Comparison of ENCODE assay signal across 22 cellular contexts in genomic region chr13:105471683-105472082, GRCh38. TPM values are rescaled to one million over a fixed set of nuclear protein-coding genes. Genes with fewer than 3 reads are reported as not detected.
DNase-seq lines count a peak whose midpoint lies in the region; TF ChIP-seq lines count a peak whose summit lies in the region.
"Had no signal": no experiment of that assay in that cellular context is flagged by ENCODE, and none has a peak within 500 bp of the region (broad histone marks: within the 10 kb centered on the region; RNA-seq: fewer than 3 reads in every experiment).

No MANE protein-coding gene starts in this region.

- H3F3A ChIP-seq in neural progenitor cell (ENCODE audit: low read depth): no peaks in the 10 kb centered on the region

- POLR2A ChIA-PET in RWPE1 (lab: Yijun Ruan, JAX; ENCODE audit: low non-redundant PET) (no interaction called here), HEK293T (lab: Yijun Ruan, JAX) (no interaction called here)

- no peaks in the 10 kb centered on the region for H3K36me3 Mint-ChIP-seq in neural progenitor cell
- H3K36me3 Mint-ChIP-seq: CD14-positive monocyte had no signal

- DNase-seq in AG10803 (ENCODE audit: low read depth) (peak; percentile 15), amniotic epithelial cell (ENCODE audit: low read depth) (peak; percentile 89), fibroblast of mammary gland (ENCODE audit: low read depth) (peak; percentile 2), neural progenitor cell (ENCODE audit: low spot score) (no peak), RWPE1 (ENCODE audit: low spot score) (no peak), HEK293T (ENCODE audit: extremely low spot score) (no peak), glomerular visceral epithelial cell (ENCODE audit: extremely low spot score) (no peak)
- DNase-seq in activated effector memory CD4-positive, alpha-beta T cell treated with anti-CD3 and anti-CD28 coated beads, Interleukin-2, amount 50 U/mL, for 16 hours: no peak
- DNase-seq: AML-193, COR-L47, GF-D8, HFFc6, KBM-7, NCI-H1436, NCI-H2029, NCI-H2171 treated with DMSO at 0.1 percent for 48 hours, NCI-H510A, NCI-H82 had no signal

- no peak overlapping the region for H3K4me3 Mint-ChIP-seq in neural progenitor cell
- H3K4me3 Mint-ChIP-seq: CD14-positive monocyte, HFFc6 had no signal

- H3K4me3 ChIP-seq in AG10803 (ENCODE audit: low read length) (no peak overlapping the region), fibroblast of mammary gland (ENCODE audit: control insufficient read depth, low read depth, low read length) (no peak overlapping the region), neural progenitor cell (no peak overlapping the region)

- no peaks in the 10 kb centered on the region for H3K9me3 ChIP-seq in neural progenitor cell (ENCODE audit: low read depth)

- peaks cover 17% of the 10 kb centered on the region for H3K4me1 Mint-ChIP-seq in neural progenitor cell
- H3K4me1 Mint-ChIP-seq: CD14-positive monocyte had no signal

- peaks cover 2% of the 10 kb centered on the region for H3K27me3 Mint-ChIP-seq in neural progenitor cell (ENCODE audit: insufficient read depth, low read depth)

- no peaks in the 10 kb centered on the region for H3K9me3 Mint-ChIP-seq in neural progenitor cell

- TF ChIP-seq CTCF in AG10803 (conservative IDR thresholded peaks at IDR 0.05; ENCODE audit: low read length) (no peak), fibroblast of mammary gland (conservative IDR thresholded peaks at IDR 0.05; ENCODE audit: control insufficient read depth, insufficient read depth, low read depth, low read length) (no peak), neural progenitor cell (IDR thresholded peaks at IDR 0.05) (no peak), RWPE1 (conservative IDR thresholded peaks at IDR 0.05; ENCODE audit: low read depth) (no peak)

- no peak overlapping the region for H3K4me2 ChIP-seq in neural progenitor cell

- H3K27me3 ChIP-seq in neural progenitor cell: no peaks in the 10 kb centered on the region

- H3K9ac ChIP-seq in neural progenitor cell: no peak overlapping the region

- CTCF ChIA-PET in RWPE1 (lab: Yijun Ruan, JAX) (no interaction called here), HEK293T (lab: Yijun Ruan, JAX) (no interaction called here)

- H3K36me3 ChIP-seq in neural progenitor cell: no peaks in the 10 kb centered on the region

- H3K27ac ChIP-seq in neural progenitor cell (no peak overlapping the region), RWPE1 (no peak overlapping the region)

- no peak overlapping the region for H3K27ac Mint-ChIP-seq in neural progenitor cell
- H3K27ac Mint-ChIP-seq: CD14-positive monocyte, HFFc6 had no signal

- peaks cover 14% of the 10 kb centered on the region for H3K4me1 ChIP-seq in neural progenitor cell

- peak overlapping the region; percentile 8 for H2AFZ ChIP-seq in neural progenitor cell (replicated peaks)

- no peaks in the 10 kb centered on the region for H4K20me1 ChIP-seq in neural progenitor cell (ENCODE audit: low read depth)

- no peaks in the 10 kb centered on the region for H3K79me2 ChIP-seq in neural progenitor cell (ENCODE audit: low read depth)

TF ChIP-seq in HEK293T, 16 proteins besides CTCF, POLR2A, EP300 and RAD21:
- no peak for TF ChIP-seq SUZ12 (IDR thresholded peaks at IDR 0.05)
- TF ChIP-seq ZNF384 (IDR thresholded peaks at IDR 0.05): no peak
- TF ChIP-seq FOXM1 (IDR thresholded peaks at IDR 0.05; ENCODE audit: borderline replicate concordance): no peak
- no peak for TF ChIP-seq FOXA1 (IDR thresholded peaks at IDR 0.05)
- TF ChIP-seq NFRKB (IDR thresholded peaks at IDR 0.05): no peak
- TF ChIP-seq TARDBP (IDR thresholded peaks at IDR 0.05): no peak
- no peak for TF ChIP-seq ARNT (IDR thresholded peaks at IDR 0.05)
- TF ChIP-seq ELF4 (IDR thresholded peaks at IDR 0.05): no peak
- TF ChIP-seq LEF1 (IDR thresholded peaks at IDR 0.05; ENCODE audit: borderline replicate concordance): no peak
- TF ChIP-seq PKNOX1 (IDR thresholded peaks at IDR 0.05): no peak
- no peak for TF ChIP-seq BHLHE40 (IDR thresholded peaks at IDR 0.05; ENCODE audit: borderline replicate concordance)
- TF ChIP-seq HDGF (IDR thresholded peaks at IDR 0.05; ENCODE audit: borderline replicate concordance): no peak
- TF ChIP-seq SP1 (IDR thresholded peaks at IDR 0.05): no peak
- no peak for TF ChIP-seq CTBP1 (IDR thresholded peaks at IDR 0.05; ENCODE audit: borderline replicate concordance)
- no peak for TF ChIP-seq FOXK2 (IDR thresholded peaks at IDR 0.05)

RNA-seq across cellular contexts. Expression of gene DAOA, which starts 5.8 kb away (rescaled TPM):
- total RNA-seq in neural progenitor cell (ENCODE audit: low replicate concordance): not detected in 2 replicates
- total RNA-seq: A172, Daoy, H4, HFFc6 had no signal

Comparison
In these comparisons a context has a peak if more than half of its experiments do, and no peak if none do; other contexts are left out.
1. DNase-seq: peak in AG10803 (single experiment), amniotic epithelial cell (single experiment) and fibroblast of mammary gland (single experiment); none in neural progenitor cell (single experiment), RWPE1 (single experiment), HEK293T (single experiment), activated effector memory CD4-positive, alpha-beta T cell treated with anti-CD3 and anti-CD28 coated beads, Interleukin-2, amount 50 U/mL, for 16 hours (single experiment) and glomerular visceral epithelial cell (single experiment).